ENCODE assay signal across 25 cellular contexts in genomic region chr1:115363171-115363570, GRCh38. TPM values are rescaled to one million over a fixed set of nuclear protein-coding genes. Genes with fewer than 3 reads are reported as not detected.
DNase-seq lines count a peak whose midpoint lies in the region; ATAC-seq and TF ChIP-seq lines count a peak whose summit lies in the region.
"Had no signal": no experiment of that assay in that cellular context is flagged by ENCODE, and none has a peak within 500 bp of the region (broad histone marks: within the 10 kb centered on the region; RNA-seq: fewer than 3 reads in every experiment).

No MANE protein-coding gene starts in this region.

- no peaks in the 10 kb centered on the region for H3K9me3 ChIP-seq in right atrium auricular region
- H3K9me3 ChIP-seq: A549, BE2C had no signal

- H3K27ac ChIP-seq in right atrium auricular region: peak overlapping the region; percentile 75
- H3K27ac ChIP-seq: A549, SK-N-MC had no signal

- H3K27me3 Mint-ChIP-seq in chondrocyte (ENCODE audit: low read depth): no peaks in the 10 kb centered on the region
- H3K27me3 Mint-ChIP-seq: IgD-negative memory B cell had no signal

- no peaks in the 10 kb centered on the region for H3K36me3 Mint-ChIP-seq in chondrocyte (ENCODE audit: low read depth)
- H3K36me3 Mint-ChIP-seq: CD4-positive, CD25-positive, alpha-beta regulatory T cell had no signal

- no peaks in the 10 kb centered on the region for H3K36me3 ChIP-seq in right atrium auricular region
- H3K36me3 ChIP-seq: BE2C had no signal

- ATAC-seq in GM19395 (IDR thresholded peaks at IDR 0.05; ENCODE audit: unreplicated experiment) (no peak), HG03045 (IDR thresholded peaks at IDR 0.05; ENCODE audit: unreplicated experiment) (no peak), HG02588 (IDR thresholded peaks at IDR 0.05; ENCODE audit: unreplicated experiment) (no peak)
- ATAC-seq: A549 had no signal

- H3K4me1 ChIP-seq in right atrium auricular region: peaks cover 0 to 35% of the 10 kb centered on the region in 2 donors
- H3K4me1 ChIP-seq: A549, BE2C had no signal

- intact Hi-C loops in cardiac septum (cut with DNase I): loop anchor here (1.0 to 5.0 kb wide), 2 partner anchors 99 to 227 kb away; no protein-coding TSS in a partner anchor

- no peak overlapping the region for H3K4me3 ChIP-seq in right atrium auricular region
- H3K4me3 ChIP-seq: A549, SK-N-MC had no signal

- H3K4me3 Mint-ChIP-seq in chondrocyte (ENCODE audit: unreplicated experiment): no peak overlapping the region
- H3K4me3 Mint-ChIP-seq: CD4-positive, CD25-positive, alpha-beta regulatory T cell; IgD-negative memory B cell had no signal

- H3K4me1 Mint-ChIP-seq in chondrocyte (ENCODE audit: low read depth): peaks cover 44% of the 10 kb centered on the region
- H3K4me1 Mint-ChIP-seq: CD4-positive, CD25-positive, alpha-beta regulatory T cell; IgD-negative memory B cell had no signal

- H3K27ac Mint-ChIP-seq in chondrocyte (ENCODE audit: unreplicated experiment): peak overlapping the region; percentile 87

- DNase-seq in right atrium auricular region (ENCODE audit: low spot score) (no peak), cardiac septum (ENCODE audit: low spot score) (no peak), MV-4-11 (lab: John Stamatoyannopoulos, UW) (peak; percentile 27), chondrocyte (ENCODE audit: low spot score) (no peak), NK-92 (lab: John Stamatoyannopoulos, UW; ENCODE audit: unreplicated experiment) (no peak)
- DNase-seq: BE2C; CD4-positive, CD25-positive, alpha-beta regulatory T cell; COR-L47; Kasumi-1; NCI-H1092; NCI-H1436; NCI-H187 treated with DMSO at 0.1 percent for 48 hours; NCI-H2227 treated with DMSO at 0.1 percent for 48 hours; NCI-H510A; OCI-M1; SHP77 treated with DMSO at 0.1 percent for 48 hours; SW 1271 had no signal

- TF ChIP-seq CTCF in right atrium auricular region (IDR thresholded peaks at IDR 0.05) (no peak), chondrocyte (IDR thresholded peaks at IDR 0.05) (no peak)

- peaks cover 10% of the 10 kb centered on the region for H3K9me3 Mint-ChIP-seq in chondrocyte (ENCODE audit: low read depth)

- H3K27me3 ChIP-seq in right atrium auricular region: no peaks in the 10 kb centered on the region
- H3K27me3 ChIP-seq: BE2C had no signal

RNA-seq across cellular contexts. Expression of gene NGF, which starts 25.1 kb away (rescaled TPM):
- total RNA-seq in right atrium auricular region (10 to 100 TPM in 1 of 2 donors, 1 to 10 TPM in 1; 5.1 to 12.0 TPM), cardiac septum (2.1 TPM), chondrocyte (33.9 to 41.7 TPM (median 41.4 TPM) in 3 replicates)
- total RNA-seq: CD4-positive, CD25-positive, alpha-beta regulatory T cell; G401; H4 had no signal
